18 cellular contexts compared by ENCODE assay signal in the genomic region with DNA sequence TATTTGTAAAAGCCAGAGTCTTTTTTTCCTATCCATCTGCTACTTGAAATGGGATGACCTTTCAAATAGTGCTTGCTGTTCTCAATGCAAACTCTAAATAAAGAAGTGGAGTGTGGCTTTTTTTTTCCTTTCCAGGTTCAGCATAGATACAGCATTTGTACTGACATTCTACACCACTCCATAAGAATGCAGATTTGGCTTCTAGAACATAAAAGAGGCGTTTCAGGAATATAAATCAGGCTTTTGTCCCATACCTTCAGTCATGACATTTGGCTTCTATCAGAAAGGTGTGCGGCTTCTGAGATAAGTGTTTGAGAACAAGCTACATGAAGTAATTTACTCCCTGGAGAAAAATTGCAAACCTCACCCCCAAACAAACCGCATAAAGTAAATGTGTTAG.
"Had no signal": no experiment of that assay in that cellular context is flagged by ENCODE, and none has a peak within 500 bp of the region (broad histone marks: within the 10 kb centered on the region; RNA-seq: fewer than 3 reads in every experiment).

No MANE protein-coding gene starts in this region.

- H3K27ac ChIP-seq: adrenal gland, esophagus muscularis mucosa, gastroesophageal sphincter, heart left ventricle, psoas muscle, skin epidermis, tibial nerve, WERI-Rb-1 had no signal

- H3K27me3 Mint-ChIP-seq: dendritic cell treated with granulocyte-macrophage colony-stimulating factor and Interleukin-4, amounts not matched to agents 40 ng/mL and 50 ng/mL, for 4 days; stimulated activated naive CD8-positive, alpha-beta T cell treated with anti-CD3 and anti-CD28 coated beads, Interleukin-15, Interleukin-2, amounts not matched to agents 100 ng/mL and 50 ng/mL, for 24 hours had no signal

- H3K9me3 ChIP-seq: adrenal gland, esophagus muscularis mucosa, gastroesophageal sphincter, psoas muscle had no signal

- H3K4me3 ChIP-seq: adrenal gland, esophagus muscularis mucosa, gastroesophageal sphincter, heart left ventricle, psoas muscle, skin epidermis, tibial nerve had no signal

- DNase-seq: activated CD4-positive, alpha-beta T cell treated with anti-CD3 and anti-CD28 coated beads, Interleukin-2, amount 50 U/mL, for 48 hours; activated gamma-delta T cell treated with Interleukin-2 at 50 U/mL for 16 hours; adrenal gland; effector memory CD4-positive, alpha-beta T cell; heart left ventricle; immature natural killer cell; kidney glomerular epithelial cell; left ventricle myocardium superior; psoas muscle; right cardiac atrium; WERI-Rb-1 had no signal

- H3K4me1 Mint-ChIP-seq: immature natural killer cell had no signal

- H3K4me3 Mint-ChIP-seq: dendritic cell treated with granulocyte-macrophage colony-stimulating factor and Interleukin-4, amounts not matched to agents 40 ng/mL and 50 ng/mL, for 4 days; immature natural killer cell; stimulated activated naive CD8-positive, alpha-beta T cell treated with anti-CD3 and anti-CD28 coated beads, Interleukin-15, Interleukin-2, amounts not matched to agents 100 ng/mL and 50 ng/mL, for 24 hours had no signal

- H3K27me3 ChIP-seq: adrenal gland, esophagus muscularis mucosa, gastroesophageal sphincter, heart left ventricle, tibial nerve had no signal

- H3K36me3 Mint-ChIP-seq: immature natural killer cell had no signal

- H3K4me1 ChIP-seq: esophagus muscularis mucosa, gastroesophageal sphincter, heart left ventricle, psoas muscle, tibial nerve had no signal

- H3K27ac Mint-ChIP-seq: activated naive CD4-positive, alpha-beta T cell treated with anti-CD3 and anti-CD28 coated beads, Interleukin-2, amount 50 U/mL, for 72 hours; dendritic cell treated with granulocyte-macrophage colony-stimulating factor and Interleukin-4, amounts not matched to agents 40 ng/mL and 50 ng/mL, for 4 days; immature natural killer cell; stimulated activated naive CD8-positive, alpha-beta T cell treated with anti-CD3 and anti-CD28 coated beads, Interleukin-15, Interleukin-2, amounts not matched to agents 100 ng/mL and 50 ng/mL, for 24 hours had no signal

- H3K9me3 Mint-ChIP-seq: activated naive CD4-positive, alpha-beta T cell treated with anti-CD3 and anti-CD28 coated beads, Interleukin-2, amount 50 U/mL, for 72 hours; dendritic cell treated with granulocyte-macrophage colony-stimulating factor and Interleukin-4, amounts not matched to agents 40 ng/mL and 50 ng/mL, for 4 days; stimulated activated naive CD8-positive, alpha-beta T cell treated with anti-CD3 and anti-CD28 coated beads, Interleukin-15, Interleukin-2, amounts not matched to agents 100 ng/mL and 50 ng/mL, for 24 hours had no signal

- H3K36me3 ChIP-seq: adrenal gland, esophagus muscularis mucosa, gastroesophageal sphincter, heart left ventricle, tibial nerve, WERI-Rb-1 had no signal
